1 cellular context compared by ENCODE assay signal in the genomic region with DNA sequence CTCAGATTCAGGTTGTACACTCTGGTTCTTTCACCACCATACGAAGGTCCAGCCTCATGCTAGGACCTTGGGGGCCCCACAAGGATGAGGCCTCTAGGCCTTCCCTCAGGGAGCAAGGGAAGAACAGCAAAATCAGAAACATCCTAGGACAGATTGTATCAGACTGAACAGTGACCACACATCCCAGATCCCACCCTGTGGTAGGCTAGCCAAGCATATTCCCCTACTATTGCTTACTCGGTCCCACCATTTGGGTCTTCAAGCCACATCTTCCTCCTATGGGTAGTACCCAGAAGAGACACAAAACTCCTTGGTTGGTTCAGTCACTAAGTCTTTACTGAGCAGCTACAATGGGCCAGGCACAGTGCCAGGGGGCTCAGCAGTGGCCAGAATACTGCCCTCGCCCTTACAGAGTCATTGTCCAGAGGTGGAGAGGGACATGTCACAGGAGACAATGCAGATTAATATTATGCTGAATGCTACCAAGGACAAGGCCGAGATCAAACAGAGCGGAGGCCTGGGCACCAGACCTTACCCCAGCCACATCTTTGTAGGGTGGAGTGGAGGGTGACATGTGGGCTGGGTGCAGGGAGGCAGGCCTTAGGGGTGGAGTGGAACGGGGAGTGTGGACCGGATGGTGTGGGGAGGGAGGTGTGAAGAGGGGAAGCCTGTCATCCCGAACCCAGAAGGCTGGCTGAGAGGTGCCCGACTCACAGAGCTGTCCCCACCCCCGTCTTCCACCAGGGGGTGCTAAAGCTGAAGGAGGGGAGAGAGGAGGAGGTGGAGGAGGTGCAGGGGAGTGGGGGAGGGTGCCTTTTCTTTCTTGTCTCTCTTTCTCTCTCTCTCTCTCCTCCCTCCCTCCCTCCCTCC.
TF ChIP-seq lines count a peak whose summit lies in the region.

No MANE protein-coding gene starts in this region.

TF ChIP-seq in endothelial cell of umbilical vein, 7 proteins besides CTCF, POLR2A, EP300 and RAD21 (continued from another document):
- no peak for TF ChIP-seq MYC (IDR thresholded peaks at IDR 0.05; ENCODE audit: low read depth, low read length)
